ENCODE assay signal across 8 cellular contexts in the genomic region with DNA sequence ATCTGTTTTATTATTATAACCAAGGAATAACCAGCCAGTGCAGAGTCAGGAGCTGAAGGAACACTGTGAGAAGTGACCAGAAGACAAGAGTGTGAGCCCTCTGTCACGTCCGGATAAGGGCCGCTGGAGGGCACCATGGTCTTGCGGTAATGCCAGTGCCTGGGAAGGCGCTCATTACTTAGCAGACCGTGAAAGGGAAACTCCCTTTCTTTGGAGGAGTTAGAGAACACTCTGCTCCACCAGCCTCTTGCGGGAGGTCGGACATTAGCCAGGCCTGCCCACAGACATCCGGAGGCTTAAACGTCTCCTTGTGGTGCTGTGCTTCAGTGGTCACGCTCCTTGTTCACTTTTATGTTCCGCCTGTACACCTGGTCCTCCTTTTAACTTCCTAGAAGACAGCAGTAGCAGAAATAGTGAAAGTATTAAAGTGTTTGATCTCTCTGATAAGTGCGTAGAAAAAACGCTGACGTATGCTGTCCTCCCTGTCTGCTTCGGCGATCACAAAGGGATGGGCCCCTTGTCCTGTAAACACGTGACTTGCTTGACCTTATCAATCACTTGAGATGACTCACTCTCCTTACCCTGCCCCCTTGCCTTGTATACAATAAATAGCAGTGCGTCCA.
A peak's percentile ranks its signal among the peaks of the same experiment; 100 is the strongest.
DNase-seq lines count a peak whose midpoint lies in the region; ATAC-seq and TF ChIP-seq lines count a peak whose summit lies in the region.

No MANE protein-coding gene starts in this region.

- peak; percentile 51 for DNase-seq in GM12864 (ENCODE audit: low read depth)
- peak; percentile 67 for DNase-seq in NCI-H226
- peak; percentile 45 for DNase-seq in fibroblast of gingiva (ENCODE audit: low read depth)
- DNase-seq in psoas muscle, result peak in 1 of 2 donors; percentile 39
- no peak for DNase-seq in activated naive CD4-positive, alpha-beta T cell (lab: John Stamatoyannopoulos, UW)
- DNase-seq in cardiac septum (ENCODE audit: low spot score), result no peak

- intact Hi-C loops in psoas muscle (cut with DNase I) (no loop called here), cardiac septum (cut with DNase I) (no loop called here)

- H3K4me1 ChIP-seq in psoas muscle, result no peaks in the 10 kb centered on the region

- no peaks in the 10 kb centered on the region for H3K9me3 ChIP-seq in psoas muscle

- ATAC-seq in psoas muscle (peak; percentile 42 to 81 (median 64)), GM21576 (IDR thresholded peaks at IDR 0.05; ENCODE audit: unreplicated experiment) (no peak), GM18505 (IDR thresholded peaks at IDR 0.05; ENCODE audit: unreplicated experiment) (no peak)

- H3K4me3 ChIP-seq in GM12864 (ENCODE audit: low read depth, low read length) (peak overlapping the region; percentile 10; the same call in 1 of the 2 replicates), psoas muscle (no peak overlapping the region)

- peak; percentile 50 for TF ChIP-seq CTCF in GM12864 (IDR thresholded peaks at IDR 0.05; ENCODE audit: low read depth, low read length, missing control alignments)
- TF ChIP-seq CTCF in psoas muscle (IDR thresholded peaks at IDR 0.05), result no peak

- WGBS in psoas muscle, 3 donors, result 58 to 78% (median 60%) methylated on average over 19 of the region's 19 CpGs

- H3K36me3 ChIP-seq in psoas muscle (ENCODE audit: insufficient read depth in 1 of 2, low read depth in 1 of 2), result no peaks in the 10 kb centered on the region

- no peak overlapping the region for H3K27ac ChIP-seq in psoas muscle

- no peaks in the 10 kb centered on the region for H3K27me3 ChIP-seq in psoas muscle (ENCODE audit: insufficient read depth in 3 of 3, low read length in 2 of 3)

- no peak for TF ChIP-seq POLR2A in GM18505 (IDR thresholded peaks at IDR 0.05; ENCODE audit: borderline replicate concordance, extremely low read depth, insufficient read depth, insufficient read length)

Comparison
In these comparisons a context has a peak if more than half of its experiments do, and no peak if none do; other contexts are left out.
1. DNase-seq: peak in GM12864 (single experiment), NCI-H226 (single experiment) and fibroblast of gingiva (single experiment); none in activated naive CD4-positive, alpha-beta T cell (0 of 4) and cardiac septum (single experiment).
2. ATAC-seq: peak in psoas muscle (4 of 4); none in GM21576 (single experiment) and GM18505 (single experiment).